ENCODE assay signal across 2 cellular contexts in the genomic region with DNA sequence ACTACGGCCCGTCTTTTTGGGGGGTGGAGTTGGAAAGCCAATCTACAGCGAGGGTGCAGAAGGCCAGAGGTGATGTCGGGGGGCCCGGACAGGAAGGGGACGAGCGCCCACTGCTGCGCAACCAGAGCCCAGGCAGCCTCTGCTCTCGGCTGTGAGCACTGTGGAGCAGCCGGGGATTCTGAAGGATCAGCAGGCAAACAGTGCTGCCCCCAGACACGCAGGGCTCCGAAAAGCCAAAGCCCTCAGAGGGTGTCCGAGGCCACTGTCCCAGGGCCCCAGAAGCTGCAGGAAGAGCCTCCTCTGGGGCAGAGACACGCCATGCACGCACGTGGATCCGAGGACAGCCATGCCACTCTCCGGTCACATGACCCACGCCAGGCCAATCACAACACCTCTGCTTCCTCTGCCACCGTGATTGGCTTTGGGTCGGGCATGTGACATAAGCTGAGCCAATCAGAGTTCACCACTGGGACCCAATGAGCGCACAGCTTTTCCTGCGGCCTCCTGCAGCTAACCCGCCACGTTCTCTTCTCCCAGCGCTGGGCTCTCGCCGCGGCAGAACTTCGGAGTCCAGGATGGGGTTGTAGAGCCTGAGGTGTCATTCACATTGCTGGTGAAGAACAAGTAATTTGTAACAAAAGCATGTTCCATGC.
TF ChIP-seq lines count a peak whose summit lies in the region.

No MANE protein-coding gene starts in this region.

TF ChIP-seq in Ishikawa, 13 proteins besides CTCF, POLR2A, EP300 and RAD21 (continued from another document):
- TF ChIP-seq, protein P1, sequence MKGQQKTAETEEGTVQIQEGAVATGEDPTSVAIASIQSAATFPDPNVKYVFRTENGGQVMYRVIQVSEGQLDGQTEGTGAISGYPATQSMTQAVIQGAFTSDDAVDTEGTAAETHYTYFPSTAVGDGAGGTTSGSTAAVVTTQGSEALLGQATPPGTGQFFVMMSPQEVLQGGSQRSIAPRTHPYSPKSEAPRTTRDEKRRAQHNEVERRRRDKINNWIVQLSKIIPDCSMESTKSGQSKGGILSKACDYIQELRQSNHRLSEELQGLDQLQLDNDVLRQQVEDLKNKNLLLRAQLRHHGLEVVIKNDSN (IDR thresholded peaks at IDR 0.05) = peak; percentile 89

TF ChIP-seq in HepG2, 621 proteins besides CTCF, POLR2A, EP300 and RAD21:
- TF ChIP-seq, protein P2, sequence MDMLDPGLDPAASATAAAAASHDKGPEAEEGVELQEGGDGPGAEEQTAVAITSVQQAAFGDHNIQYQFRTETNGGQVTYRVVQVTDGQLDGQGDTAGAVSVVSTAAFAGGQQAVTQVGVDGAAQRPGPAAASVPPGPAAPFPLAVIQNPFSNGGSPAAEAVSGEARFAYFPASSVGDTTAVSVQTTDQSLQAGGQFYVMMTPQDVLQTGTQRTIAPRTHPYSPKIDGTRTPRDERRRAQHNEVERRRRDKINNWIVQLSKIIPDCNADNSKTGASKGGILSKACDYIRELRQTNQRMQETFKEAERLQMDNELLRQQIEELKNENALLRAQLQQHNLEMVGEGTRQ (IDR thresholded peaks at IDR 0.05; ENCODE audit: low read depth, low read length) = peak; percentile 91
- TF ChIP-seq, protein P2 (CRISPR knock-in tag; IDR thresholded peaks at IDR 0.05; ENCODE audit: borderline replicate concordance) = peak; percentile 85; the same call in 1 of the 2 replicates
- TF ChIP-seq HNRNPUL1 (IDR thresholded peaks at IDR 0.05; ENCODE audit: low read depth, low read length) (no peak), CBX5 (CRISPR knock-in tag; IDR thresholded peaks at IDR 0.05; ENCODE audit: borderline replicate concordance) (no peak), NFYB (CRISPR knock-in tag; IDR thresholded peaks at IDR 0.05) (peak; percentile 79), ZNF558 (CRISPR knock-in tag; IDR thresholded peaks at IDR 0.05; ENCODE audit: borderline replicate concordance) (no peak), NFYC (CRISPR knock-in tag; IDR thresholded peaks at IDR 0.05) (peak; percentile 85), ZNF709 (CRISPR knock-in tag; IDR thresholded peaks at IDR 0.05) (no peak), CEBPB (IDR thresholded peaks at IDR 0.05; ENCODE audit: borderline replicate concordance, low read depth, low read length) (no peak), FOXA1 (IDR thresholded peaks at IDR 0.05) (no peak), FOXA1 (CRISPR knock-in tag; IDR thresholded peaks at IDR 0.05) (no peak), CBFB (CRISPR knock-in tag; IDR thresholded peaks at IDR 0.05) (no peak), ZNF768 (CRISPR knock-in tag; IDR thresholded peaks at IDR 0.05) (peak; percentile 59; the same call in 1 of the 2 replicates), KDM2A (CRISPR knock-in tag; IDR thresholded peaks at IDR 0.05; ENCODE audit: borderline replicate concordance, low read depth) (peak; percentile 14; the same call in 1 of the 2 replicates), ZNF225 (CRISPR knock-in tag; IDR thresholded peaks at IDR 0.05) (0 out of 2 replicates have a peak, but pooled peaks have one; percentile 6), ARNTL (CRISPR knock-in tag; IDR thresholded peaks at IDR 0.05) (no peak), ZNF333 (CRISPR knock-in tag; IDR thresholded peaks at IDR 0.05; ENCODE audit: borderline replicate concordance) (0 out of 2 replicates have a peak, but pooled peaks have one; percentile 36), FOXP1 (IDR thresholded peaks at IDR 0.05) (no peak), FOXP1 (CRISPR knock-in tag; IDR thresholded peaks at IDR 0.05) (no peak), SRY (CRISPR knock-in tag; IDR thresholded peaks at IDR 0.05) (no peak), CEBPG (CRISPR knock-in tag; IDR thresholded peaks at IDR 0.05) (no peak), RAD51 (IDR thresholded peaks at IDR 0.05; ENCODE audit: borderline replicate concordance) (peak; percentile 56; the same call in 1 of the 2 replicates)
- TF ChIP-seq, protein P3, sequence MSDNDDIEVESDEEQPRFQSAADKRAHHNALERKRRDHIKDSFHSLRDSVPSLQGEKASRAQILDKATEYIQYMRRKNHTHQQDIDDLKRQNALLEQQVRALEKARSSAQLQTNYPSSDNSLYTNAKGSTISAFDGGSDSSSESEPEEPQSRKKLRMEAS (IDR thresholded peaks at IDR 0.05) = peak; percentile 40; the same call in 1 of the 2 replicates
- TF ChIP-seq, protein P4, sequence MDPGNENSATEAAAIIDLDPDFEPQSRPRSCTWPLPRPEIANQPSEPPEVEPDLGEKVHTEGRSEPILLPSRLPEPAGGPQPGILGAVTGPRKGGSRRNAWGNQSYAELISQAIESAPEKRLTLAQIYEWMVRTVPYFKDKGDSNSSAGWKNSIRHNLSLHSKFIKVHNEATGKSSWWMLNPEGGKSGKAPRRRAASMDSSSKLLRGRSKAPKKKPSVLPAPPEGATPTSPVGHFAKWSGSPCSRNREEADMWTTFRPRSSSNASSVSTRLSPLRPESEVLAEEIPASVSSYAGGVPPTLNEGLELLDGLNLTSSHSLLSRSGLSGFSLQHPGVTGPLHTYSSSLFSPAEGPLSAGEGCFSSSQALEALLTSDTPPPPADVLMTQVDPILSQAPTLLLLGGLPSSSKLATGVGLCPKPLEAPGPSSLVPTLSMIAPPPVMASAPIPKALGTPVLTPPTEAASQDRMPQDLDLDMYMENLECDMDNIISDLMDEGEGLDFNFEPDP (CRISPR knock-in tag; conservative IDR thresholded peaks at IDR 0.05) = 0 out of 2 replicates have a peak, but pooled peaks have one; percentile 42
- TF ChIP-seq, protein P5, sequence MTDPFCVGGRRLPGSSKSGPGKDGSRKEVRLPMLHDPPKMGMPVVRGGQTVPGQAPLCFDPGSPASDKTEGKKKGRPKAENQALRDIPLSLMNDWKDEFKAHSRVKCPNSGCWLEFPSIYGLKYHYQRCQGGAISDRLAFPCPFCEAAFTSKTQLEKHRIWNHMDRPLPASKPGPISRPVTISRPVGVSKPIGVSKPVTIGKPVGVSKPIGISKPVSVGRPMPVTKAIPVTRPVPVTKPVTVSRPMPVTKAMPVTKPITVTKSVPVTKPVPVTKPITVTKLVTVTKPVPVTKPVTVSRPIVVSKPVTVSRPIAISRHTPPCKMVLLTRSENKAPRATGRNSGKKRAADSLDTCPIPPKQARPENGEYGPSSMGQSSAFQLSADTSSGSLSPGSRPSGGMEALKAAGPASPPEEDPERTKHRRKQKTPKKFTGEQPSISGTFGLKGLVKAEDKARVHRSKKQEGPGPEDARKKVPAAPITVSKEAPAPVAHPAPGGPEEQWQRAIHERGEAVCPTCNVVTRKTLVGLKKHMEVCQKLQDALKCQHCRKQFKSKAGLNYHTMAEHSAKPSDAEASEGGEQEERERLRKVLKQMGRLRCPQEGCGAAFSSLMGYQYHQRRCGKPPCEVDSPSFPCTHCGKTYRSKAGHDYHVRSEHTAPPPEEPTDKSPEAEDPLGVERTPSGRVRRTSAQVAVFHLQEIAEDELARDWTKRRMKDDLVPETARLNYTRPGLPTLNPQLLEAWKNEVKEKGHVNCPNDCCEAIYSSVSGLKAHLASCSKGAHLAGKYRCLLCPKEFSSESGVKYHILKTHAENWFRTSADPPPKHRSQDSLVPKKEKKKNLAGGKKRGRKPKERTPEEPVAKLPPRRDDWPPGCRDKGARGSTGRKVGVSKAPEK (CRISPR knock-in tag; IDR thresholded peaks at IDR 0.05; ENCODE audit: borderline replicate concordance) = no peak
- TF ChIP-seq, protein P6, sequence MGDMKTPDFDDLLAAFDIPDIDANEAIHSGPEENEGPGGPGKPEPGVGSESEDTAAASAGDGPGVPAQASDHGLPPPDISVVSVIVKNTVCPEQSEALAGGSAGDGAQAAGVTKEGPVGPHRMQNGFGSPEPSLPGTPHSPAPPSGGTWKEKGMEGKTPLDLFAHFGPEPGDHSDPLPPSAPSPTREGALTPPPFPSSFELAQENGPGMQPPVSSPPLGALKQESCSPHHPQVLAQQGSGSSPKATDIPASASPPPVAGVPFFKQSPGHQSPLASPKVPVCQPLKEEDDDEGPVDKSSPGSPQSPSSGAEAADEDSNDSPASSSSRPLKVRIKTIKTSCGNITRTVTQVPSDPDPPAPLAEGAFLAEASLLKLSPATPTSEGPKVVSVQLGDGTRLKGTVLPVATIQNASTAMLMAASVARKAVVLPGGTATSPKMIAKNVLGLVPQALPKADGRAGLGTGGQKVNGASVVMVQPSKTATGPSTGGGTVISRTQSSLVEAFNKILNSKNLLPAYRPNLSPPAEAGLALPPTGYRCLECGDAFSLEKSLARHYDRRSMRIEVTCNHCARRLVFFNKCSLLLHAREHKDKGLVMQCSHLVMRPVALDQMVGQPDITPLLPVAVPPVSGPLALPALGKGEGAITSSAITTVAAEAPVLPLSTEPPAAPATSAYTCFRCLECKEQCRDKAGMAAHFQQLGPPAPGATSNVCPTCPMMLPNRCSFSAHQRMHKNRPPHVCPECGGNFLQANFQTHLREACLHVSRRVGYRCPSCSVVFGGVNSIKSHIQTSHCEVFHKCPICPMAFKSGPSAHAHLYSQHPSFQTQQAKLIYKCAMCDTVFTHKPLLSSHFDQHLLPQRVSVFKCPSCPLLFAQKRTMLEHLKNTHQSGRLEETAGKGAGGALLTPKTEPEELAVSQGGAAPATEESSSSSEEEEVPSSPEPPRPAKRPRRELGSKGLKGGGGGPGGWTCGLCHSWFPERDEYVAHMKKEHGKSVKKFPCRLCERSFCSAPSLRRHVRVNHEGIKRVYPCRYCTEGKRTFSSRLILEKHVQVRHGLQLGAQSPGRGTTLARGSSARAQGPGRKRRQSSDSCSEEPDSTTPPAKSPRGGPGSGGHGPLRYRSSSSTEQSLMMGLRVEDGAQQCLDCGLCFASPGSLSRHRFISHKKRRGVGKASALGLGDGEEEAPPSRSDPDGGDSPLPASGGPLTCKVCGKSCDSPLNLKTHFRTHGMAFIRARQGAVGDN (CRISPR knock-in tag; IDR thresholded peaks at IDR 0.05) = peak; percentile 43
- TF ChIP-seq, protein P7, sequence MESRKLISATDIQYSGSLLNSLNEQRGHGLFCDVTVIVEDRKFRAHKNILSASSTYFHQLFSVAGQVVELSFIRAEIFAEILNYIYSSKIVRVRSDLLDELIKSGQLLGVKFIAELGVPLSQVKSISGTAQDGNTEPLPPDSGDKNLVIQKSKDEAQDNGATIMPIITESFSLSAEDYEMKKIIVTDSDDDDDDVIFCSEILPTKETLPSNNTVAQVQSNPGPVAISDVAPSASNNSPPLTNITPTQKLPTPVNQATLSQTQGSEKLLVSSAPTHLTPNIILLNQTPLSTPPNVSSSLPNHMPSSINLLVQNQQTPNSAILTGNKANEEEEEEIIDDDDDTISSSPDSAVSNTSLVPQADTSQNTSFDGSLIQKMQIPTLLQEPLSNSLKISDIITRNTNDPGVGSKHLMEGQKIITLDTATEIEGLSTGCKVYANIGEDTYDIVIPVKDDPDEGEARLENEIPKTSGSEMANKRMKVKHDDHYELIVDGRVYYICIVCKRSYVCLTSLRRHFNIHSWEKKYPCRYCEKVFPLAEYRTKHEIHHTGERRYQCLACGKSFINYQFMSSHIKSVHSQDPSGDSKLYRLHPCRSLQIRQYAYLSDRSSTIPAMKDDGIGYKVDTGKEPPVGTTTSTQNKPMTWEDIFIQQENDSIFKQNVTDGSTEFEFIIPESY (CRISPR knock-in tag; IDR thresholded peaks at IDR 0.05) = peak; percentile 91
